ENCODE assay signal across 1 cellular context in genomic region chr6:12020187-12020791, GRCh38.
TF ChIP-seq lines count a peak whose summit lies in the region.

No MANE protein-coding gene starts in this region.

TF ChIP-seq in K562, 482 proteins besides CTCF, POLR2A, EP300 and RAD21 (continued from another document):
- TF ChIP-seq TRIM24 (IDR thresholded peaks at IDR 0.05) (0 out of 4 replicates have a peak, but pooled peaks of 1 of the 2 experiments have one; percentile 7), ATF7 (IDR thresholded peaks at IDR 0.05) (no peak), CCAR2 (IDR thresholded peaks at IDR 0.05; ENCODE audit: low read depth, low read length) (no peak), XRCC3 (IDR thresholded peaks at IDR 0.05) (no peak), XRCC5 (IDR thresholded peaks at IDR 0.05; ENCODE audit: low read depth, low read length) (no peak), ZNF76 (CRISPR knock-in tag; IDR thresholded peaks at IDR 0.05; ENCODE audit: borderline replicate concordance) (0 out of 2 replicates have a peak, but pooled peaks have one; percentile 72), SMARCC2 (IDR thresholded peaks at IDR 0.05; ENCODE audit: low read depth) (no peak), MAX (CRISPR knock-in tag; IDR thresholded peaks at IDR 0.05) (peak; percentile 41; the same call in 1 of the 2 replicates), POLR2G (IDR thresholded peaks at IDR 0.05; ENCODE audit: low read depth, low read length) (no peak), ZSCAN29 (IDR thresholded peaks at IDR 0.05) (0 out of 2 replicates have a peak, but pooled peaks have one; percentile 6), ZNF518B (CRISPR knock-in tag; IDR thresholded peaks at IDR 0.05) (no peak), CUX1 (CRISPR knock-in tag; IDR thresholded peaks at IDR 0.05) (no peak), MYNN (IDR thresholded peaks at IDR 0.05) (no peak), MYNN (CRISPR knock-in tag; IDR thresholded peaks at IDR 0.05) (no peak), ADNP (tag; IDR thresholded peaks at IDR 0.05) (peak; percentile 30; the same call in 1 of the 2 replicates), SMAD2 (IDR thresholded peaks at IDR 0.05; ENCODE audit: low read depth, low read length) (no peak), SNIP1 (IDR thresholded peaks at IDR 0.05; ENCODE audit: low read depth) (no peak), NR2C1 (IDR thresholded peaks at IDR 0.05) (no peak), NR2C1 (tag; IDR thresholded peaks at IDR 0.05) (peak; percentile 30; the same call in 1 of the 2 replicates), ZNF23 (CRISPR knock-in tag; IDR thresholded peaks at IDR 0.05) (no peak), CHD1 (IDR thresholded peaks at IDR 0.05; ENCODE audit: low read length) (no peak)
- TF ChIP-seq, protein P1, sequence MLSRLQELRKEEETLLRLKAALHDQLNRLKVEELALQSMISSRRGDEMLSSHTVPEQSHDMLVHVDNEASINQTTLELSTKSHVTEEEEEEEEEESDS (CRISPR knock-in tag; IDR thresholded peaks at IDR 0.05) = no peak
